Comparison of ENCODE assay signal across 15 cellular contexts in the genomic region with DNA sequence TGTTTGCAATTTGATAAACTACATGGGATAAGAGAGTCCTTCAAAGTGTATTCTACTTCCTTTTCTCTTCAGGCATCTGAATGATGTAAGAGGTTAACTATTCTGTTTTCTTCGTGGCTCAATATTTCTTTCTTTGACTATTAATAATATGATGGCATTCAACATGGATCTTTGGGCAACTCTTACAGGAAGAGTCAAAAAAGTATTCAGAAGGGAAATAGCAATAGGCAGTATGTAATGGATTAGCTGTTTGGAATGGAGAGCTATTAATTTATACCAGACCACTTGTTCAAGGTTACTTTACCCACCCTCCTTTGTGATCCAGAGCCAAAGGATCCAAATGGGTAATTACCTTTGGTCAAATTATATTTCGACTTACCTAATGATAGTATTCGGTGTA.
DNase-seq lines count a peak whose midpoint lies in the region; ATAC-seq, FAIRE-seq and TF ChIP-seq lines count a peak whose summit lies in the region.
"Had no signal": no experiment of that assay in that cellular context is flagged by ENCODE, and none has a peak within 500 bp of the region (broad histone marks: within the 10 kb centered on the region; RNA-seq: fewer than 3 reads in every experiment).

No MANE protein-coding gene starts in this region.

- H3K79me2 ChIP-seq in PC-9 (ENCODE audit: low read depth) = no peaks in the 10 kb centered on the region
- H3K79me2 ChIP-seq in astrocyte (ENCODE audit: insufficient read depth, low read length) = no peaks in the 10 kb centered on the region

- peaks cover 18% of the 10 kb centered on the region for H3K4me1 Mint-ChIP-seq in astrocyte (ENCODE audit: low read depth, unreplicated experiment)

- H2BK12ac ChIP-seq in mesenchymal stem cell (ENCODE audit: low read length in 2 of 2) = no peak overlapping the region

- H3K27me3 ChIP-seq in A673 (replicated peaks; ENCODE audit: insufficient read depth, low read depth, low read length, poor library complexity) (no peaks in the 10 kb centered on the region), PC-9 (ENCODE audit: insufficient read depth, low read depth) (no peaks in the 10 kb centered on the region), astrocyte (ENCODE audit: insufficient read depth, low read length) (no peaks in the 10 kb centered on the region), H7 (ENCODE audit: control insufficient read depth, insufficient read depth, low read length) (no peaks in the 10 kb centered on the region), mesenchymal stem cell (ENCODE audit: control insufficient read depth in 1 of 2, insufficient read depth in 1 of 2, low read length in 2 of 2) (no peaks in the 10 kb centered on the region)
- H3K27me3 ChIP-seq: BLaER1 treated with 17β-estradiol and CSF1 and Interleukin-3, amounts not matched to agents 10 nM and 100 nM had no signal

- no peaks in the 10 kb centered on the region for H3F3A ChIP-seq in PC-9 (ENCODE audit: insufficient read depth, low read depth)

- H3K23ac ChIP-seq in mesenchymal stem cell (ENCODE audit: low read length in 2 of 2) = no peak overlapping the region

- H3K9me3 ChIP-seq in A673 (ENCODE audit: low read depth, low read length, poor library complexity, severe bottlenecking) = no peaks in the 10 kb centered on the region
- H3K9me3 ChIP-seq in PC-9 (ENCODE audit: insufficient read depth, low read depth) = no peaks in the 10 kb centered on the region
- no peaks in the 10 kb centered on the region for H3K9me3 ChIP-seq in astrocyte (ENCODE audit: insufficient read depth, low read depth, low read length)
- H3K9me3 ChIP-seq in mesenchymal stem cell (ENCODE audit: control insufficient read depth, low read length) = no peaks in the 10 kb centered on the region
- H3K9me3 ChIP-seq: BLaER1 treated with 17β-estradiol and CSF1 and Interleukin-3, amounts not matched to agents 10 nM and 100 nM had no signal

- H3K18ac ChIP-seq in mesenchymal stem cell (ENCODE audit: low read depth in 1 of 2, low read length in 2 of 2) = no peak overlapping the region

- no peak for ATAC-seq in HG03039 (IDR thresholded peaks at IDR 0.05; ENCODE audit: unreplicated experiment)
- ATAC-seq in GM21825 (IDR thresholded peaks at IDR 0.05; ENCODE audit: unreplicated experiment) = no peak
- ATAC-seq: K562 had no signal

- H3K79me1 ChIP-seq in mesenchymal stem cell (replicated peaks; ENCODE audit: low read length, poor library complexity, severe bottlenecking) = no peaks in the 10 kb centered on the region

- no TSS peak for BruUV-seq in A673 (replicated peaks; lab: Mats Ljungman, UMichigan)
- no TSS peak for BruUV-seq in PC-9 (replicated peaks; lab: Mats Ljungman, UMichigan)

- no peaks in the 10 kb centered on the region for H3K9me3 Mint-ChIP-seq in astrocyte (ENCODE audit: unreplicated experiment)
- H3K9me3 Mint-ChIP-seq: CD4-positive, CD25-positive, alpha-beta regulatory T cell had no signal

- no peak overlapping the region for H4K8ac ChIP-seq in mesenchymal stem cell (ENCODE audit: low read length)

- H3K36me3 ChIP-seq in A673 (ENCODE audit: insufficient read depth, low read length, poor library complexity, severe bottlenecking) (peaks cover 7% of the 10 kb centered on the region), PC-9 (ENCODE audit: low read depth) (no peaks in the 10 kb centered on the region), astrocyte (ENCODE audit: insufficient read depth, low read length) (no peaks in the 10 kb centered on the region), H7 (replicated peaks; ENCODE audit: control insufficient read depth, insufficient read depth, low read length) (no peaks in the 10 kb centered on the region), mesenchymal stem cell (ENCODE audit: control insufficient read depth in 1 of 2, insufficient read depth in 2 of 2, low read depth in 1 of 2, low read length in 2 of 2) (no peaks in the 10 kb centered on the region)
- H3K36me3 ChIP-seq: BLaER1 treated with 17β-estradiol and CSF1 and Interleukin-3, amounts not matched to agents 10 nM and 100 nM had no signal

- H2BK5ac ChIP-seq in mesenchymal stem cell (ENCODE audit: low read depth, low read length, poor library complexity, severe bottlenecking) = no peak overlapping the region

- no peak overlapping the region for H2AK5ac ChIP-seq in mesenchymal stem cell (ENCODE audit: low read length, severe bottlenecking)

- H4K91ac ChIP-seq in mesenchymal stem cell (ENCODE audit: low read length) = no peak overlapping the region

- H4K20me1 ChIP-seq in PC-9 (ENCODE audit: insufficient read depth) (no peaks in the 10 kb centered on the region), astrocyte (ENCODE audit: insufficient read depth, low read length) (no peaks in the 10 kb centered on the region)
- H4K20me1 ChIP-seq: BLaER1 treated with 17β-estradiol and CSF1 and Interleukin-3, amounts not matched to agents 10 nM and 100 nM had no signal

- POLR2A ChIA-PET in A673 (lab: Charles Lee; ENCODE audit: low non-redundant PET) (no interaction called here), PC-9 (lab: Charles Lee; ENCODE audit: unreplicated experiment) (no interaction called here)

- no peaks in the 10 kb centered on the region for H3K36me3 Mint-ChIP-seq in astrocyte (ENCODE audit: low read depth, unreplicated experiment)
- H3K36me3 Mint-ChIP-seq: CD4-positive, CD25-positive, alpha-beta regulatory T cell had no signal

- intact Hi-C loops in A673 (cut with micrococcal nuclease; ENCODE audit: unreplicated experiment) (no loop called here), PC-9 (cut with micrococcal nuclease; ENCODE audit: unreplicated experiment) (no loop called here)

- no peak overlapping the region for H3K4me3 Mint-ChIP-seq in astrocyte (ENCODE audit: unreplicated experiment)
- H3K4me3 Mint-ChIP-seq: CD4-positive, CD25-positive, alpha-beta regulatory T cell had no signal

- FAIRE-seq in astrocyte (lab: Jason Lieb, UNC) = no peak
- FAIRE-seq: GM12892, H1, K562 had no signal

- H3K4me2 ChIP-seq in PC-9 (no peak overlapping the region), astrocyte (ENCODE audit: low read length) (no peak overlapping the region), mesenchymal stem cell (ENCODE audit: low read length, poor library complexity, severe bottlenecking) (no peak overlapping the region)
- H3K4me2 ChIP-seq: BLaER1 treated with 17β-estradiol and CSF1 and Interleukin-3, amounts not matched to agents 10 nM and 100 nM had no signal

- peak overlapping the region; percentile 18 for H3K27ac ChIP-seq in A673 (ENCODE audit: low read depth, low read length, poor library complexity, severe bottlenecking)
- H3K27ac ChIP-seq in PC-9 = no peak overlapping the region
- H3K27ac ChIP-seq in astrocyte (ENCODE audit: low read depth, low read length) = no peak overlapping the region
- H3K27ac ChIP-seq in mesenchymal stem cell (ENCODE audit: low read length, poor library complexity, severe bottlenecking) = no peak overlapping the region
- H3K27ac ChIP-seq: 22Rv1; BLaER1 treated with 17β-estradiol and CSF1 and Interleukin-3, amounts not matched to agents 10 nM and 100 nM had no signal

- WGBS in mesenchymal stem cell = 100% methylated on average over 2 of the region's 3 CpGs

- no peak overlapping the region for H3K14ac ChIP-seq in mesenchymal stem cell (ENCODE audit: low read length in 2 of 2)

- H3K9ac ChIP-seq in astrocyte (ENCODE audit: low read length) (no peak overlapping the region), mesenchymal stem cell (ENCODE audit: low read length) (no peak overlapping the region)
- H3K9ac ChIP-seq: BLaER1 treated with 17β-estradiol and CSF1 and Interleukin-3, amounts not matched to agents 10 nM and 100 nM had no signal

- H3K4me1 ChIP-seq in A673 (ENCODE audit: insufficient read depth, low read length, poor library complexity, severe bottlenecking) (peaks cover 86% of the 10 kb centered on the region), PC-9 (replicated peaks; ENCODE audit: insufficient read depth) (no peaks in the 10 kb centered on the region), astrocyte (ENCODE audit: insufficient read depth, low read length) (no peaks in the 10 kb centered on the region), mesenchymal stem cell (ENCODE audit: control insufficient read depth, insufficient read depth, low read depth, low read length) (peaks cover 2% of the 10 kb centered on the region)

- H3K4me3 ChIP-seq in A673 (ENCODE audit: low read depth, low read length, poor library complexity, severe bottlenecking) (no peak overlapping the region), PC-9 (no peak overlapping the region), astrocyte (ENCODE audit: insufficient read depth, low read depth, low read length) (no peak overlapping the region), fibroblast of pulmonary artery (replicated peaks; ENCODE audit: low read depth, low read length) (no peak overlapping the region), H7 (ENCODE audit: insufficient read depth, low read depth, low read length) (no peak overlapping the region), mesenchymal stem cell (ENCODE audit: insufficient read depth in 1 of 2, low read depth in 1 of 2, low read length in 2 of 2) (no peak overlapping the region)
- H3K4me3 ChIP-seq: BLaER1 treated with 17β-estradiol and CSF1 and Interleukin-3, amounts not matched to agents 10 nM and 100 nM; K562 had no signal

- H3K27me3 Mint-ChIP-seq in astrocyte (ENCODE audit: low read depth, unreplicated experiment) = no peaks in the 10 kb centered on the region
- H3K27me3 Mint-ChIP-seq: CD4-positive, CD25-positive, alpha-beta regulatory T cell had no signal

- peak overlapping the region; percentile 15 for H3K27ac Mint-ChIP-seq in astrocyte (ENCODE audit: unreplicated experiment)
- H3K27ac Mint-ChIP-seq: CD4-positive, CD25-positive, alpha-beta regulatory T cell had no signal

- H2AFZ ChIP-seq in PC-9 = peak overlapping the region; percentile 59; the same call in 1 of the 2 replicates
- no peak overlapping the region for H2AFZ ChIP-seq in astrocyte (ENCODE audit: low read depth, low read length)
- H2AFZ ChIP-seq in mesenchymal stem cell (ENCODE audit: low read depth, low read length) = no peak overlapping the region

- no peak overlapping the region for H2BK120ac ChIP-seq in mesenchymal stem cell (ENCODE audit: low read depth, low read length)

- DNase-seq in A673 (ENCODE audit: low spot score) (peak; percentile 47), PC-9 (no peak), astrocyte (ENCODE audit: low read depth) (peak; percentile 32), fibroblast of pulmonary artery (ENCODE audit: low read depth) (peak; percentile 6), H7 (no peak), mesenchymal stem cell (no peak)
- DNase-seq: CD4-positive, CD25-positive, alpha-beta regulatory T cell; DMS53 had no signal

- H3K4ac ChIP-seq in mesenchymal stem cell (ENCODE audit: low read depth in 1 of 2, low read length in 2 of 2) = no peak overlapping the region

- no peaks in the 10 kb centered on the region for H3K9me2 ChIP-seq in PC-9 (ENCODE audit: insufficient read depth)

- CTCF ChIA-PET in A673 (lab: Charles Lee) (no interaction called here), PC-9 (lab: Charles Lee) (interaction anchor here (1.0 kb wide), 1 partner anchor 89 kb away, joined by 5 read pairs; no protein-coding TSS in a partner anchor)

- TF ChIP-seq CTCF in A673 (conservative IDR thresholded peaks at IDR 0.05; ENCODE audit: low read depth, low read length) (no peak), PC-9 (conservative IDR thresholded peaks at IDR 0.05) (no peak), astrocyte (IDR thresholded peaks at IDR 0.05; ENCODE audit: insufficient read depth, low read depth, low read length) (no peak), fibroblast of pulmonary artery (IDR thresholded peaks at IDR 0.05; ENCODE audit: low read length, missing control alignments) (no peak)

- no peak overlapping the region for H2BK15ac ChIP-seq in mesenchymal stem cell (ENCODE audit: low read depth, poor library complexity, severe bottlenecking)

Comparison
In these comparisons a context has a peak if more than half of its experiments do, and no peak if none do; other contexts are left out.
1. DNase-seq: peak in A673 (single experiment), astrocyte (single experiment) and fibroblast of pulmonary artery (single experiment); none in PC-9 (0 of 2), H7 (single experiment) and mesenchymal stem cell (single experiment).